In the genomic region with DNA sequence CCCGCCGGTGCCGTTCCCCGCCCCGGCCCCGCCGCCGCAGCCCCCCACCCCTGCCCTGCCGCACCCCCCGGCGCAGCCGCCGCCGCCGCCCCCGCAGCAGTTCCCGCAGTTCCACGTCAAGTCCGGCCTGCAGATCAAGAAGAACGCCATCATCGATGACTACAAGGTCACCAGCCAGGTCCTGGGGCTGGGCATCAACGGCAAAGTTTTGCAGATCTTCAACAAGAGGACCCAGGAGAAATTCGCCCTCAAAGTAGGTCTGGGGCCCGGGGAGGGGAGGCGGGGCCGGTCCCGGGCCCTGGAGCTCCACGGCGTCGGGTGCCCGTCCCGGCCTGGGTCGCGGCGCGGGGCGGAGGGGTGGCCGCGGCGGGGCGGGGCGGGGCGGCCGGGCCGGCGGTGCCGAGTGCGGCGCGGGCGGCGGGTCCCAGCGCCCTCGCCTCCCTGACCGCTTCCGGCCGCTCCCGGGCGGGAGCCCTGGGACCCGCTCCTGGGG, we compare ENCODE assay signal across 8 cellular contexts. TPM values are rescaled to one million over a fixed set of nuclear protein-coding genes. Genes with fewer than 3 reads are reported as not detected.
DNase-seq lines count a peak whose midpoint lies in the region; ATAC-seq and TF ChIP-seq lines count a peak whose summit lies in the region.

No MANE protein-coding gene starts in this region.

- no peaks in the 10 kb centered on the region for H3K36me3 ChIP-seq in MG63

- H3K4me1 Mint-ChIP-seq in glutamatergic neuron (ENCODE audit: low read depth, unreplicated experiment) (peaks cover 30% of the 10 kb centered on the region), progenitor cell of endocrine pancreas (ENCODE audit: low read depth) (peaks cover 32% of the 10 kb centered on the region)

- H3K27ac Mint-ChIP-seq in glutamatergic neuron (ENCODE audit: unreplicated experiment): peak overlapping the region; percentile 86
- peak overlapping the region; percentile 99 for H3K27ac Mint-ChIP-seq in progenitor cell of endocrine pancreas

- peak; percentile 29 for ATAC-seq in GM19452 (IDR thresholded peaks at IDR 0.05; ENCODE audit: unreplicated experiment)

- H3K4me3 Mint-ChIP-seq in glutamatergic neuron (ENCODE audit: unreplicated experiment) (peak overlapping the region; percentile 93), progenitor cell of endocrine pancreas (ENCODE audit: low read depth) (peak overlapping the region; percentile 94)

- TF ChIP-seq CTCF in glutamatergic neuron (IDR thresholded peaks at IDR 0.05; ENCODE audit: partially characterized antibody, unreplicated experiment) (no peak), progenitor cell of endocrine pancreas (IDR thresholded peaks at IDR 0.05; ENCODE audit: unreplicated experiment) (no peak)

- H3K9me3 Mint-ChIP-seq in glutamatergic neuron (ENCODE audit: unreplicated experiment) (peaks cover 5% of the 10 kb centered on the region), progenitor cell of endocrine pancreas (ENCODE audit: low read depth) (no peaks in the 10 kb centered on the region)

- H3K27me3 ChIP-seq in MG63: peaks cover 11% of the 10 kb centered on the region; the same call in 1 of the 2 replicates

- DNase-seq in AG20443 (ENCODE audit: low spot score) (peak; percentile 71), MG63 (peak; percentile 44), activated gamma-delta T cell treated with Interleukin-2 at 50 U/mL for 16 hours (peak; percentile 15), glutamatergic neuron (peak; percentile 56), progenitor cell of endocrine pancreas (ENCODE audit: low spot score, unreplicated experiment) (peak; percentile 17), cerebellum (ENCODE audit: low spot score) (no peak), NCI-H1694 (lab: John Stamatoyannopoulos, UW) (no peak)

- no peaks in the 10 kb centered on the region for H3K36me3 Mint-ChIP-seq in glutamatergic neuron (ENCODE audit: unreplicated experiment)
- H3K36me3 Mint-ChIP-seq in progenitor cell of endocrine pancreas (ENCODE audit: insufficient read depth): no peaks in the 10 kb centered on the region

- H3K27me3 Mint-ChIP-seq in glutamatergic neuron (ENCODE audit: unreplicated experiment): peaks cover 6% of the 10 kb centered on the region
- H3K27me3 Mint-ChIP-seq in progenitor cell of endocrine pancreas: peaks cover 36% of the 10 kb centered on the region

- no peaks in the 10 kb centered on the region for H3K9me3 ChIP-seq in MG63

- H3K4me3 ChIP-seq in MG63: peak overlapping the region; percentile 90

RNA-seq across cellular contexts. Expression of a gene that starts 0.6 kb away (rescaled TPM):
- total RNA-seq in MG63 (2014; rRNA removed; shearing (Covaris generic); ENCODE audit: low replicate concordance): 28.1 and 32.3 TPM in 2 replicates
- 93.8 TPM for total RNA-seq in glutamatergic neuron (ENCODE audit: unreplicated experiment)
- 60.8 and 64.9 TPM in 2 replicates for total RNA-seq in progenitor cell of endocrine pancreas
- total RNA-seq in cerebellum: 14.6 TPM

RNA-seq across cellular contexts. Expression of a gene that starts 50.0 kb away (rescaled TPM):
- total RNA-seq in MG63 (2014; rRNA removed; shearing (Covaris generic); ENCODE audit: low replicate concordance): 19.3 and 20.2 TPM in 2 replicates
- total RNA-seq in glutamatergic neuron (ENCODE audit: unreplicated experiment) (1.3 TPM), progenitor cell of endocrine pancreas (8.4 and 9.1 TPM in 2 replicates), cerebellum (24.5 TPM)

Comparison
In these comparisons a context has a peak if more than half of its experiments do, and no peak if none do; other contexts are left out.
1. DNase-seq: peak in AG20443 (single experiment), MG63 (single experiment), activated gamma-delta T cell treated with Interleukin-2 at 50 U/mL for 16 hours (single experiment), glutamatergic neuron (single experiment) and progenitor cell of endocrine pancreas (single experiment); none in cerebellum (single experiment) and NCI-H1694 (single experiment).